8 cellular contexts compared by ENCODE assay signal in the genomic region with DNA sequence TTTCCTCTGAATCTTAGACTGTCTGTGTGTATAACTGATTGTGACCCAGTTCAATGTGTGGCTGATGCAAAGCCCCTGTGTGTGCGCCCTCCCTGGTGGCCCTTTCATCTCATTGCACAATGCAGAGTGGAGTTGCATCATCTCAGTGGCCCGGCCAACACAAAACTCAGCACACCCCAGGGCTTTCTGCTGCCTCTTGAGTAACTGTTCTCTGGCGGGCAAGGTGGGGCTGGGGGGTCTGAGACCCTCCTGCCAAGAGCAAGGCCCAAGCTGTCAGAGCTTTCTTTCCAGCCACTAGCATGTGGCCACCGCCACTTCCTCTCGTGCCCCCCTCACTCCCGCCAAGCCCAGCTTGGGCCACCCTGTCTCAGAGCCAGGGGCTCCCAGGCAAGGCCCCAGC.
DNase-seq lines count a peak whose midpoint lies in the region; ATAC-seq and TF ChIP-seq lines count a peak whose summit lies in the region.

No MANE protein-coding gene starts in this region.

- peaks cover 5% of the 10 kb centered on the region for H3K27me3 Mint-ChIP-seq in H9 (ENCODE audit: low read depth)
- peaks cover 51% of the 10 kb centered on the region for H3K27me3 Mint-ChIP-seq in T-helper 17 cell

- no peak overlapping the region for H3K4me2 ChIP-seq in H9 (ENCODE audit: insufficient read depth, insufficient read length, low read length)

- no peak overlapping the region for H2BK20ac ChIP-seq in H9 (ENCODE audit: low read depth, low read length, poor library complexity, severe bottlenecking)

- no peaks in the 10 kb centered on the region for H3K23me2 ChIP-seq in H9 (ENCODE audit: insufficient read length, low read depth, low read length, poor library complexity, severe bottlenecking)

- no peak overlapping the region for H4K8ac ChIP-seq in H9 (replicated peaks; ENCODE audit: insufficient read length, low read depth, low read length)

- no peaks in the 10 kb centered on the region; the same call in 1 of the 2 replicates for H3K4me1 ChIP-seq in H9 (ENCODE audit: insufficient read depth, low read length)

- H3K9ac ChIP-seq in H9 (ENCODE audit: extremely low read depth, insufficient read length, low read length), result no peak overlapping the region

- H3K4me3 Mint-ChIP-seq in H9 (no peak overlapping the region; a peak in 1 of 5 replicates), T-helper 17 cell (no peak overlapping the region)

- ATAC-seq in T-helper 17 cell, result no peak

- H3K4me1 Mint-ChIP-seq in H9, result peaks cover 20 to 26% of the 10 kb centered on the region in 2 experiments
- H3K4me1 Mint-ChIP-seq in T-helper 17 cell, result peaks cover 2% of the 10 kb centered on the region

- in situ Hi-C loops in GM13977 (cut with MboI; ENCODE audit: low pct_unique_long_range_greater_than_20kb, low sequenced_read_pairs, unreplicated experiment), result no loop called here

- no peak overlapping the region for H2BK15ac ChIP-seq in H9 (ENCODE audit: low read depth, low read length)

- H3K27me3 ChIP-seq in H9 (ENCODE audit: insufficient read depth, low read length), result no peaks in the 10 kb centered on the region

- H3K27ac ChIP-seq in H9 (ENCODE audit: insufficient read length, low read depth, low read length), result no peak overlapping the region

- H3K79me1 ChIP-seq in H9 (ENCODE audit: insufficient read depth, low read depth, low read length, poor library complexity, severe bottlenecking), result no peaks in the 10 kb centered on the region

- H3K56ac ChIP-seq in H9 (ENCODE audit: insufficient read length, low read depth, low read length), result no peak overlapping the region

- peak overlapping the region; percentile 14 for H4K5ac ChIP-seq in H9 (ENCODE audit: insufficient read length, low read depth, low read length)

- no peaks in the 10 kb centered on the region for H3K9me3 ChIP-seq in H9 (ENCODE audit: control insufficient read depth, low read depth, low read length)
- no peaks in the 10 kb centered on the region for H3K9me3 ChIP-seq in T-helper 17 cell (ENCODE audit: control insufficient read depth, low read length, poor library complexity, severe bottlenecking)

- peaks cover 3 to 6% of the 10 kb centered on the region in 2 experiments; a peak in 3 of 5 replicates for H3K9me3 Mint-ChIP-seq in H9

- H3K14ac ChIP-seq in H9 (ENCODE audit: insufficient read depth, low read length), result peak overlapping the region; percentile 89

- no peak overlapping the region for H4K91ac ChIP-seq in H9 (ENCODE audit: insufficient read length, low read depth, low read length)

- H2BK120ac ChIP-seq in H9 (ENCODE audit: low read depth, low read length, poor library complexity, severe bottlenecking), result no peak overlapping the region

- DNase-seq in H9 (no peak), RPMI7951 (ENCODE audit: low read depth) (peak; percentile 26), fibroblast of mammary gland (ENCODE audit: low read depth) (peak; percentile 78), retinal pigment epithelial cell (ENCODE audit: low read depth) (no peak), NCI-H1436 treated with DMSO at 0.1 percent for 48 hours (lab: John Stamatoyannopoulos, UW) (no peak), GM13977 (ENCODE audit: low spot score) (no peak), T-helper 17 cell (no peak), OCI-M2 (lab: John Stamatoyannopoulos, UW; ENCODE audit: unreplicated experiment) (no peak)

- no peak overlapping the region for H2AK5ac ChIP-seq in H9 (ENCODE audit: insufficient read length, low read length)

- no peak overlapping the region for H2BK5ac ChIP-seq in H9 (ENCODE audit: insufficient read length, low read length)

- WGBS in H9 (ENCODE audit: extremely low coverage, insufficient read length, low lambda C conversion rate), result no CpG with 5 or more reads among the region's 6 CpGs

- no peaks in the 10 kb centered on the region for H3K79me2 ChIP-seq in H9 (ENCODE audit: insufficient read depth, low read length)

- no peaks in the 10 kb centered on the region for H4K20me1 ChIP-seq in H9 (ENCODE audit: control insufficient read depth, insufficient read depth, insufficient read length)

- H3K4me3 ChIP-seq in fibroblast of mammary gland (ENCODE audit: control insufficient read depth, low read depth, low read length) (no peak overlapping the region), retinal pigment epithelial cell (ENCODE audit: low read length) (no peak overlapping the region)

- H3K27ac Mint-ChIP-seq in H9 (peak overlapping the region in 2 of 3 experiments; percentile 40 to 57; a peak in 3 of 7 replicates), T-helper 17 cell (no peak overlapping the region)

- no peak overlapping the region for H3K23ac ChIP-seq in H9 (ENCODE audit: insufficient read length, low read depth, low read length)

- H3T11ph ChIP-seq in H9 (ENCODE audit: low read length), result no peak overlapping the region

- H3K18ac ChIP-seq in H9 (ENCODE audit: insufficient read length, low read depth, low read length), result peak overlapping the region; percentile 90

- H2BK12ac ChIP-seq in H9 (ENCODE audit: insufficient read length, low read depth, low read length), result no peak overlapping the region

- peaks cover 2 to 8% (median 4%) of the 10 kb centered on the region in 3 experiments; a peak in 5 of 7 replicates for H3K36me3 Mint-ChIP-seq in H9 (ENCODE audit: insufficient read depth in 1 of 3, low read depth in 3 of 3)
- H3K36me3 Mint-ChIP-seq in T-helper 17 cell (ENCODE audit: low read depth), result peaks cover under 1% of the 10 kb centered on the region

- no peak overlapping the region; the same call in 1 of the 2 replicates for H3K4ac ChIP-seq in H9 (ENCODE audit: low read depth, low read length)

- TF ChIP-seq CTCF in H9 (conservative IDR thresholded peaks at IDR 0.05), result peak; percentile 24; the same call in 1 of the 3 replicates
- no peak for TF ChIP-seq CTCF in fibroblast of mammary gland (conservative IDR thresholded peaks at IDR 0.05; ENCODE audit: control insufficient read depth, insufficient read depth, low read depth, low read length)
- TF ChIP-seq CTCF in retinal pigment epithelial cell (conservative IDR thresholded peaks at IDR 0.05; ENCODE audit: low read depth, low read length), result peak; percentile 20
- no peak for TF ChIP-seq CTCF in GM13977 (IDR thresholded peaks at IDR 0.05; ENCODE audit: extremely low read depth, insufficient read depth, missing control alignments)

- no peak overlapping the region for H2AFZ ChIP-seq in H9 (ENCODE audit: low read length)

Comparison
In these comparisons a context has a peak if more than half of its experiments do, and no peak if none do; other contexts are left out.
1. DNase-seq: peak in RPMI7951 (single experiment) and fibroblast of mammary gland (single experiment); none in H9 (single experiment), retinal pigment epithelial cell (single experiment), NCI-H1436 treated with DMSO at 0.1 percent for 48 hours (single experiment), GM13977 (single experiment), T-helper 17 cell (0 of 3) and OCI-M2 (single experiment).
2. CTCF ChIP-seq: peak in H9 (single experiment) and retinal pigment epithelial cell (single experiment); none in fibroblast of mammary gland (single experiment) and GM13977 (single experiment).